In genomic region chr13:97279913-97280312, GRCh38 we compare ENCODE assay signal across 1 cellular context.
TF ChIP-seq lines count a peak whose summit lies in the region.

No MANE protein-coding gene starts in this region.

TF ChIP-seq in HEK293, 187 proteins besides CTCF, POLR2A, EP300 and RAD21 (continued from another document):
- TF ChIP-seq PRDM6 (tag by site-specific recombination; IDR thresholded peaks at IDR 0.05) (peak; percentile 82), ZBTB44 (tag by site-specific recombination; IDR thresholded peaks at IDR 0.05) (peak; percentile 41; the same call in 1 of the 2 replicates), ZBTB17 (tag by site-specific recombination; IDR thresholded peaks at IDR 0.05) (no peak)
